Comparison of ENCODE assay signal across 1 cellular context in genomic region chr10:109898007-109898406, GRCh38.
TF ChIP-seq lines count a peak whose summit lies in the region.

No MANE protein-coding gene starts in this region.

TF ChIP-seq in K562, 482 proteins besides CTCF, POLR2A, EP300 and RAD21:
- TF ChIP-seq ZNF407 (IDR thresholded peaks at IDR 0.05; ENCODE audit: low read depth) (no peak), MEF2D (tag; conservative IDR thresholded peaks at IDR 0.05; ENCODE audit: low read depth) (no peak), BCOR (IDR thresholded peaks at IDR 0.05) (peak; percentile 40; the same call in 1 of the 2 replicates), ADNP (tag; IDR thresholded peaks at IDR 0.05) (0 out of 2 replicates have a peak, but pooled peaks have one; percentile 24), RBM25 (IDR thresholded peaks at IDR 0.05; ENCODE audit: low read depth, low read length, severe bottlenecking) (peak; percentile 61), MCM7 (IDR thresholded peaks at IDR 0.05) (no peak), MXD1 (CRISPR knock-in tag; IDR thresholded peaks at IDR 0.05; ENCODE audit: borderline replicate concordance, poor library complexity, severe bottlenecking) (no peak), CREB3 (tag; conservative IDR thresholded peaks at IDR 0.05; ENCODE audit: low read depth) (no peak), RHOXF2B (CRISPR knock-in tag; conservative IDR thresholded peaks at IDR 0.05) (no peak)
